In genomic region chr15:51499379-51499976, GRCh38 we compare ENCODE assay signal across 9 cellular contexts.
DNase-seq lines count a peak whose midpoint lies in the region; ATAC-seq and TF ChIP-seq lines count a peak whose summit lies in the region.
"Had no signal": no experiment of that assay in that cellular context is flagged by ENCODE, and none has a peak within 500 bp of the region (broad histone marks: within the 10 kb centered on the region; RNA-seq: fewer than 3 reads in every experiment).

No MANE protein-coding gene starts in this region.

- peaks cover 2% of the 10 kb centered on the region for H3K27me3 Mint-ChIP-seq in glutamatergic neuron (ENCODE audit: unreplicated experiment)

- H3K27ac ChIP-seq in C4-2B: no peak overlapping the region
- H3K27ac ChIP-seq: epithelial cell of prostate had no signal

- no peaks in the 10 kb centered on the region for H3K4me1 Mint-ChIP-seq in glutamatergic neuron (ENCODE audit: low read depth, unreplicated experiment)

- ATAC-seq in HG03175 (IDR thresholded peaks at IDR 0.05; ENCODE audit: unreplicated experiment) (peak; percentile 64), HG03342 (IDR thresholded peaks at IDR 0.05; ENCODE audit: unreplicated experiment) (no peak), GM18505 (IDR thresholded peaks at IDR 0.05; ENCODE audit: unreplicated experiment) (no peak)

- H3K27ac Mint-ChIP-seq in glutamatergic neuron (ENCODE audit: unreplicated experiment): no peak overlapping the region

- H3K4me3 Mint-ChIP-seq in glutamatergic neuron (ENCODE audit: unreplicated experiment): no peak overlapping the region

- TF ChIP-seq CTCF in C4-2B (conservative IDR thresholded peaks at IDR 0.05): peak; percentile 81
- peak; percentile 59 for TF ChIP-seq CTCF in glutamatergic neuron (IDR thresholded peaks at IDR 0.05; ENCODE audit: partially characterized antibody, unreplicated experiment)

- no peaks in the 10 kb centered on the region for H3K9me3 Mint-ChIP-seq in glutamatergic neuron (ENCODE audit: unreplicated experiment)

- DNase-seq in RPMI8226: peak; percentile 33
- DNase-seq in glutamatergic neuron: no peak
- no peak for DNase-seq in mucosa of gallbladder (ENCODE audit: low spot score)
- DNase-seq in activated T-cell treated with anti-CD3 and anti-CD28 coated beads for 4 hours: no peak

- no peaks in the 10 kb centered on the region for H3K36me3 Mint-ChIP-seq in glutamatergic neuron (ENCODE audit: unreplicated experiment)

- TF ChIP-seq POLR2A in GM18505 (IDR thresholded peaks at IDR 0.05; ENCODE audit: borderline replicate concordance, extremely low read depth, insufficient read depth, insufficient read length): no peak
